Comparison of ENCODE assay signal across 8 cellular contexts in the genomic region with DNA sequence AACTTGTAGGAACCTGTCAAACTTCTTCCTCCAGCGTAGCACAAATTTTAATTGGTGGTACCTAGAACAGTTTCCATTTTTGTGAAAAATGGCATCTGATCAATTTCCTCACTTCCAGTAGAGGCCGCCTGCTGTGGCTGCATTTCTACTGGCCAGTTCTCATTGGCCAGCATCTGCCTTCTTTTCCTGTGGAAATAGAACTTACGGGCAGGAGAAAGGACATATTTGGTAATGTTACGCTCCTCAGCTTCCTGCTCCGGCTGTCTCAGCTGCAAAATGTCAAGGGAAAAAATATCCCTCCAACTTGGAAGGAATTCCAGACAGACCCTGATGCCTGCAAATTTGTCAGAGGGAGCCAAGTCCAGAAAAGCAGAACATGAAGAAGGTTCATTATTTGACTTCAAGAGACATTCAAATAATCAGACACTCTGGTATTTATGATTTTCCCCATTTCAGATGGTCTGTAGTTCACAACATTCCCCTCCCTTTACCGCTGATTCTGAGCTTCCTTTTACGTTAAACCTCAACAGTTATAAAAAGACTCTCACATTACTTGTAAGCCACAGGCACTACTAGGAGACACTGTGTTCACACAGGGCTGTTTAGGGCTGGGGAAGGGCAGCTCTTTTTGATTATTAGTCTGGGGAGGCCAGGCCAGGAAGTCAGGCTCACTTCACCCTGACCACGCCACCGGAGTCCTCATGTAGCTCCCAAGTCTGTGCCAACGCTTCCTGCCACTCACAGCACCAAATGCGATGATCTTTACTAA.
DNase-seq lines count a peak whose midpoint lies in the region; ATAC-seq, FAIRE-seq and TF ChIP-seq lines count a peak whose summit lies in the region.

No MANE protein-coding gene starts in this region.

- no peak for TF ChIP-seq RAD21 in liver (IDR thresholded peaks at IDR 0.05)

- POLR2A ChIA-PET in GM10248 (lab: Yijun Ruan, JAX), result no interaction called here

- H3K36me3 ChIP-seq in liver (ENCODE audit: control insufficient read depth in 4 of 4, insufficient read depth in 3 of 4, low read depth in 1 of 4, low read length in 3 of 4) (no peaks in the 10 kb centered on the region), stomach smooth muscle (ENCODE audit: control insufficient read depth in 2 of 2, insufficient read depth in 2 of 2, low read length in 2 of 2) (no peaks in the 10 kb centered on the region)

- H3K4me1 ChIP-seq in liver (ENCODE audit: control insufficient read depth in 4 of 4, insufficient read depth in 4 of 4, low read length in 3 of 4) (no peaks in the 10 kb centered on the region), stomach smooth muscle (ENCODE audit: control insufficient read depth, insufficient read depth, low read length) (peaks cover 25% of the 10 kb centered on the region)

- FAIRE-seq in HTR-8/SVneo (lab: Jason Lieb, UNC), result peak; percentile 26

- CTCF ChIA-PET in GM10248 (lab: Yijun Ruan, JAX), result interaction anchor here (1.2 to 1.5 kb wide), 2 partner anchors 9 to 11 kb away, joined by 3 to 5 read pairs; no protein-coding TSS in a partner anchor

- H3K27ac ChIP-seq in liver (ENCODE audit: low read depth in 1 of 2, low read length in 2 of 2) (peak overlapping the region in 1 of 2 donors; percentile 44), stomach smooth muscle (ENCODE audit: low read length) (peak overlapping the region; percentile 89)

- H3K9me3 ChIP-seq in liver (ENCODE audit: control insufficient read depth in 4 of 4, low read length in 3 of 4), result no peaks in the 10 kb centered on the region
- H3K9me3 ChIP-seq in stomach smooth muscle (ENCODE audit: control insufficient read depth in 2 of 2, low read length in 2 of 2), result no peaks in the 10 kb centered on the region

- no peak overlapping the region for H3K9ac ChIP-seq in liver (ENCODE audit: low read depth in 1 of 2, low read length in 2 of 2)
- H3K9ac ChIP-seq in stomach smooth muscle (ENCODE audit: low read length in 2 of 2), result peak overlapping the region; percentile 50 to 72

- H3K4me3 ChIP-seq in liver (ENCODE audit: low read depth in 1 of 3, low read length in 3 of 3), result no peak overlapping the region
- peak overlapping the region; percentile 25 to 47 for H3K4me3 ChIP-seq in stomach smooth muscle (ENCODE audit: low read length in 2 of 2)

- no peaks in the 10 kb centered on the region for H3K27me3 ChIP-seq in liver (ENCODE audit: control insufficient read depth in 4 of 4, insufficient read depth in 4 of 4, low read length in 3 of 4)
- no peaks in the 10 kb centered on the region for H3K27me3 ChIP-seq in stomach smooth muscle (ENCODE audit: control insufficient read depth in 1 of 2, insufficient read depth in 2 of 2, low read length in 2 of 2)

- WGBS in liver, result 76% methylated on average over 11 of the region's 11 CpGs

- no peak for ATAC-seq in HG03196 (IDR thresholded peaks at IDR 0.05; ENCODE audit: unreplicated experiment)

- DNase-seq in HTR-8/SVneo (ENCODE audit: insufficient read length, low spot score) (no peak), astrocyte of the hippocampus (ENCODE audit: low read depth, low spot score) (peak; percentile 80), GM10248 (ENCODE audit: extremely low spot score) (no peak), NCI-H2029 (lab: John Stamatoyannopoulos, UW) (no peak), NCI-H1436 treated with DMSO at 0.1 percent for 48 hours (lab: John Stamatoyannopoulos, UW) (no peak)

- TF ChIP-seq CTCF in liver (IDR thresholded peaks at IDR 0.05; ENCODE audit: low read depth, low read length, missing input control) (no peak), GM10248 (IDR thresholded peaks at IDR 0.05; ENCODE audit: control extremely low read depth, extremely low read depth, low read depth, missing control alignments) (no peak)

TF ChIP-seq in liver, 16 proteins besides CTCF, POLR2A, EP300 and RAD21:
- TF ChIP-seq TAF1 (conservative IDR thresholded peaks at IDR 0.05) (no peak), NR2F2 (IDR thresholded peaks at IDR 0.05) (peak; percentile 48), SP1 (IDR thresholded peaks at IDR 0.05) (peak; percentile 8)
- TF ChIP-seq, protein P1, sequence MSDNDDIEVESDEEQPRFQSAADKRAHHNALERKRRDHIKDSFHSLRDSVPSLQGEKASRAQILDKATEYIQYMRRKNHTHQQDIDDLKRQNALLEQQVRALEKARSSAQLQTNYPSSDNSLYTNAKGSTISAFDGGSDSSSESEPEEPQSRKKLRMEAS (IDR thresholded peaks at IDR 0.05), result no peak

Comparison
In these comparisons a context has a peak if more than half of its experiments do, and no peak if none do; other contexts are left out.
1. H3K4me3 ChIP-seq: peak in stomach smooth muscle (2 of 2); none in liver (0 of 3).
2. H3K9ac ChIP-seq: peak in stomach smooth muscle (2 of 2); none in liver (0 of 2).